Comparison of ENCODE assay signal across 1 cellular context in the genomic region with DNA sequence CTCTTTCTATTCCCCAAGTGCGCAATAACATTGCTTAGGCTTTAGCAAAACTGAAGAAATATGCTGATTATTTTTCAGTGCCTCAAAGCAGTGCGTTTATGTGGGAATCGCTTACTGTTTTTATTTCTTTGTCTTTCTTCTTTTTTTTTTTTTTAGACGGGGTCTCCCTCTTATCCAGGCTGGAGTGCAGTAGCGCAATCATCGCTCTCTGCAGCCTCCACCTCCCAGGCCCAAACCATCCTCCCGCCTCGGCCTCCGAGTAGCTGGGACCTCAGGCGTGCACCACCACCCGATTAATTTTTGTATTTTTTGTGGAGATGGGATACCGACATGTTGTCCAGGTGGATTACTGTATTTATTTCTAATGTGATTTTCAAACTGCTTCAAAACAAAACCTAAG.
TF ChIP-seq lines count a peak whose summit lies in the region.

No MANE protein-coding gene starts in this region.

TF ChIP-seq in WTC11, 78 proteins besides CTCF, POLR2A, EP300 and RAD21 (continued from another document):
- TF ChIP-seq, protein P1, sequence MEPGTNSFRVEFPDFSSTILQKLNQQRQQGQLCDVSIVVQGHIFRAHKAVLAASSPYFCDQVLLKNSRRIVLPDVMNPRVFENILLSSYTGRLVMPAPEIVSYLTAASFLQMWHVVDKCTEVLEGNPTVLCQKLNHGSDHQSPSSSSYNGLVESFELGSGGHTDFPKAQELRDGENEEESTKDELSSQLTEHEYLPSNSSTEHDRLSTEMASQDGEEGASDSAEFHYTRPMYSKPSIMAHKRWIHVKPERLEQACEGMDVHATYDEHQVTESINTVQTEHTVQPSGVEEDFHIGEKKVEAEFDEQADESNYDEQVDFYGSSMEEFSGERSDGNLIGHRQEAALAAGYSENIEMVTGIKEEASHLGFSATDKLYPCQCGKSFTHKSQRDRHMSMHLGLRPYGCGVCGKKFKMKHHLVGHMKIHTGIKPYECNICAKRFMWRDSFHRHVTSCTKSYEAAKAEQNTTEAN (CRISPR knock-in tag; IDR thresholded peaks at IDR 0.05) = no peak
- TF ChIP-seq CREB1 (CRISPR knock-in tag; IDR thresholded peaks at IDR 0.05) (no peak), ZNF121 (CRISPR knock-in tag; IDR thresholded peaks at IDR 0.05) (no peak), NFATC4 (CRISPR knock-in tag; IDR thresholded peaks at IDR 0.05) (no peak), GABPB1 (CRISPR knock-in tag; IDR thresholded peaks at IDR 0.05) (no peak)
- TF ChIP-seq, protein P2, sequence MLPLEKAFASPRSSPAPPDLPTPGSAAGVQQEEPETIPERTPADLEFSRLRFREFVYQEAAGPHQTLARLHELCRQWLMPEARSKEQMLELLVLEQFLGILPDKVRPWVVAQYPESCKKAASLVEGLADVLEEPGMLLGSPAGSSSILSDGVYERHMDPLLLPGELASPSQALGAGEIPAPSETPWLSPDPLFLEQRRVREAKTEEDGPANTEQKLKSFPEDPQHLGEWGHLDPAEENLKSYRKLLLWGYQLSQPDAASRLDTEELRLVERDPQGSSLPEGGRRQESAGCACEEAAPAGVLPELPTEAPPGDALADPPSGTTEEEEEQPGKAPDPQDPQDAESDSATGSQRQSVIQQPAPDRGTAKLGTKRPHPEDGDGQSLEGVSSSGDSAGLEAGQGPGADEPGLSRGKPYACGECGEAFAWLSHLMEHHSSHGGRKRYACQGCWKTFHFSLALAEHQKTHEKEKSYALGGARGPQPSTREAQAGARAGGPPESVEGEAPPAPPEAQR (CRISPR knock-in tag; IDR thresholded peaks at IDR 0.05) = no peak
